ENCODE assay signal across 25 cellular contexts in the genomic region with DNA sequence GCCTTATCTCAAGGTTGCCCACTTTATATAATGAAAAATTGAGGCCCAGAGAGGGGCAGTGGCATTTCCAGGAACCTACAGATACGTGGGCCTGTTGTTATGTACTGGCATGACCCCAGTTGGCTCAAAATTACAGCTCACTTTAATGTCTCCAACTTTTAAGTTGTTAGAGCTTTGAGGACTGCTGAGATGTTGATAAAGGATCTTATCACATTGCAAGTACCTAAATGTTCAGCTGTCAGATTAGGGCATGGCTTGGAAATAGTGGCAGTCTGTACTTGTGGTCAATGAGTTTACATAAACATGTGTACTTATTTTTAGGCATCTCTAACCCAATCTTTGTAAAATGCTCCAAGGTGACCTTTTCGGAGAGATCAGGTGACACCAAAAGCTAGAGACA. TPM values are rescaled to one million over a fixed set of nuclear protein-coding genes. Genes with fewer than 3 reads are reported as not detected.
"Had no signal": no experiment of that assay in that cellular context is flagged by ENCODE, and none has a peak within 500 bp of the region (broad histone marks: within the 10 kb centered on the region; RNA-seq: fewer than 3 reads in every experiment).

No MANE protein-coding gene starts in this region.

- H3K27ac ChIP-seq: neutrophil, pancreas, right atrium auricular region, sigmoid colon, skin epidermis, spleen, testis, tibial nerve, upper lobe of left lung, uterus had no signal

- H3K27me3 ChIP-seq: neutrophil, pancreas, right atrium auricular region, sigmoid colon, spleen, testis, tibial nerve, upper lobe of left lung, uterus had no signal

- H3K4me3 ChIP-seq: lung, pancreas, right atrium auricular region, sigmoid colon, skin epidermis, spleen, testis, tibial nerve, upper lobe of left lung, uterus had no signal

- H3K36me3 ChIP-seq: neutrophil, pancreas, uterus had no signal

- ATAC-seq: effector memory CD8-positive, alpha-beta T cell; left colon; left ventricle myocardium superior; natural killer cell treated with Interleukin-12 subunit alpha and Interleukin-12 subunit beta and Interleukin-15 and Interleukin-18, amount 100 ng/mL, for 72 hours; pancreas; stimulated activated memory B cell treated with anti-CD40 and anti-IgM and Interleukin-4, amounts not matched to agents 10 μg/mL and 1 μg/mL and 100 μg/mL, for 72 hours; stimulated activated naive CD8-positive, alpha-beta T cell treated with anti-CD3 and anti-CD28 coated beads, Interleukin-15, Interleukin-2, amounts not matched to agents 100 U/mL and 50 U/mL, for 24 hours had no signal

- H3K9me3 ChIP-seq: neutrophil, pancreas, right atrium auricular region, sigmoid colon, spleen, testis, tibial nerve, upper lobe of left lung, uterus had no signal

- H3K4me1 ChIP-seq: pancreas, right atrium auricular region, sigmoid colon, spleen, testis, tibial nerve, uterus had no signal

- DNase-seq: cortex of kidney; effector memory CD8-positive, alpha-beta T cell; hypothalamus; immature natural killer cell; islet precursor cell; kidney glomerular epithelial cell; left colon; left ventricle myocardium superior; naive B cell; pancreas; sigmoid colon; spleen; stimulated activated CD4-positive, alpha-beta T cell treated with anti-CD3 and anti-CD28 coated beads, Interleukin-4, amount 100 ng/mL, for 4 hours; stimulated activated naive CD8-positive, alpha-beta T cell treated with anti-CD3 and anti-CD28 coated beads, Interleukin-15, Interleukin-2, amounts not matched to agents 100 U/mL and 50 U/mL, for 24 hours; substantia nigra; testis; uterus had no signal

RNA-seq across cellular contexts. Expression of a gene that starts 14.6 kb away (rescaled TPM):
- polyA plus RNA-seq: immature natural killer cell had no signal
